ENCODE assay signal across 1 cellular context in the genomic region with DNA sequence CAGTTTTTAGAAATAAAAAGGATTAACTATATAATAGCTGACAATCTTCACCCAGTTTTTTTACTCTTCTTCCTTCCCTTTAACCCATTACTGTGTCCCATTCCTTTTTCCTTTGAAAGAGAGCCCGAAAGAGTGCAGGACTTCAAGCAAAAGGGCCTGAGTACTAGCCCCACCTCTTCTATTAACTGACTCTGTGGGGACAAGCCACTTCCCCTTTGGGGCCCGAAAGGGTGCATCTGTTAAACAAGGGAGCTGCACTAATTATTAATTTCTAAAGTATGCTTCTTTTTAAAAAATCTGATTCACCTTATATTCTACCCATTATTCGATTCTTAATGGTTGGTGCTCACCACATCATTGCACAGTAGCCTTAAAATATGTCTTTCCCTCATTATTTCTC.
TF ChIP-seq lines count a peak whose summit lies in the region.

No MANE protein-coding gene starts in this region.

TF ChIP-seq in GM23338, 12 proteins besides CTCF, POLR2A, EP300 and RAD21:
- TF ChIP-seq, protein P1, sequence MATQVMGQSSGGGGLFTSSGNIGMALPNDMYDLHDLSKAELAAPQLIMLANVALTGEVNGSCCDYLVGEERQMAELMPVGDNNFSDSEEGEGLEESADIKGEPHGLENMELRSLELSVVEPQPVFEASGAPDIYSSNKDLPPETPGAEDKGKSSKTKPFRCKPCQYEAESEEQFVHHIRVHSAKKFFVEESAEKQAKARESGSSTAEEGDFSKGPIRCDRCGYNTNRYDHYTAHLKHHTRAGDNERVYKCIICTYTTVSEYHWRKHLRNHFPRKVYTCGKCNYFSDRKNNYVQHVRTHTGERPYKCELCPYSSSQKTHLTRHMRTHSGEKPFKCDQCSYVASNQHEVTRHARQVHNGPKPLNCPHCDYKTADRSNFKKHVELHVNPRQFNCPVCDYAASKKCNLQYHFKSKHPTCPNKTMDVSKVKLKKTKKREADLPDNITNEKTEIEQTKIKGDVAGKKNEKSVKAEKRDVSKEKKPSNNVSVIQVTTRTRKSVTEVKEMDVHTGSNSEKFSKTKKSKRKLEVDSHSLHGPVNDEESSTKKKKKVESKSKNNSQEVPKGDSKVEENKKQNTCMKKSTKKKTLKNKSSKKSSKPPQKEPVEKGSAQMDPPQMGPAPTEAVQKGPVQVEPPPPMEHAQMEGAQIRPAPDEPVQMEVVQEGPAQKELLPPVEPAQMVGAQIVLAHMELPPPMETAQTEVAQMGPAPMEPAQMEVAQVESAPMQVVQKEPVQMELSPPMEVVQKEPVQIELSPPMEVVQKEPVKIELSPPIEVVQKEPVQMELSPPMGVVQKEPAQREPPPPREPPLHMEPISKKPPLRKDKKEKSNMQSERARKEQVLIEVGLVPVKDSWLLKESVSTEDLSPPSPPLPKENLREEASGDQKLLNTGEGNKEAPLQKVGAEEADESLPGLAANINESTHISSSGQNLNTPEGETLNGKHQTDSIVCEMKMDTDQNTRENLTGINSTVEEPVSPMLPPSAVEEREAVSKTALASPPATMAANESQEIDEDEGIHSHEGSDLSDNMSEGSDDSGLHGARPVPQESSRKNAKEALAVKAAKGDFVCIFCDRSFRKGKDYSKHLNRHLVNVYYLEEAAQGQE (IDR thresholded peaks at IDR 0.05; ENCODE audit: unreplicated experiment): no peak
- TF ChIP-seq ZNF114 (CRISPR knock-in tag; IDR thresholded peaks at IDR 0.05) (no peak), ZNF462 (CRISPR knock-in tag; IDR thresholded peaks at IDR 0.05) (no peak), ZNF331 (CRISPR knock-in tag; IDR thresholded peaks at IDR 0.05; ENCODE audit: low read depth) (no peak), POLR2AphosphoS5 (IDR thresholded peaks at IDR 0.05; ENCODE audit: low read depth) (no peak), EZH2 (IDR thresholded peaks at IDR 0.05; ENCODE audit: low read depth, unreplicated experiment) (no peak), EZH2phosphoT487 (IDR thresholded peaks at IDR 0.05; ENCODE audit: unreplicated experiment) (no peak), STAT1 (IDR thresholded peaks at IDR 0.05; ENCODE audit: unreplicated experiment) (no peak), NANOG (IDR thresholded peaks at IDR 0.05; ENCODE audit: borderline replicate concordance) (no peak), CREB1 (CRISPR knock-in tag; IDR thresholded peaks at IDR 0.05; ENCODE audit: low read depth) (no peak)
- TF ChIP-seq, protein P2, sequence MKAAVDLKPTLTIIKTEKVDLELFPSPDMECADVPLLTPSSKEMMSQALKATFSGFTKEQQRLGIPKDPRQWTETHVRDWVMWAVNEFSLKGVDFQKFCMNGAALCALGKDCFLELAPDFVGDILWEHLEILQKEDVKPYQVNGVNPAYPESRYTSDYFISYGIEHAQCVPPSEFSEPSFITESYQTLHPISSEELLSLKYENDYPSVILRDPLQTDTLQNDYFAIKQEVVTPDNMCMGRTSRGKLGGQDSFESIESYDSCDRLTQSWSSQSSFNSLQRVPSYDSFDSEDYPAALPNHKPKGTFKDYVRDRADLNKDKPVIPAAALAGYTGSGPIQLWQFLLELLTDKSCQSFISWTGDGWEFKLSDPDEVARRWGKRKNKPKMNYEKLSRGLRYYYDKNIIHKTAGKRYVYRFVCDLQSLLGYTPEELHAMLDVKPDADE (IDR thresholded peaks at IDR 0.05): no peak
